In genomic region chr4:108315699-108316098, GRCh38 we compare ENCODE assay signal across 14 cellular contexts.
DNase-seq lines count a peak whose midpoint lies in the region; ATAC-seq and TF ChIP-seq lines count a peak whose summit lies in the region.
"Had no signal": no experiment of that assay in that cellular context is flagged by ENCODE, and none has a peak within 500 bp of the region (broad histone marks: within the 10 kb centered on the region; RNA-seq: fewer than 3 reads in every experiment).

No MANE protein-coding gene starts in this region.

- no peaks in the 10 kb centered on the region for H3K79me2 ChIP-seq in DND-41 (ENCODE audit: insufficient read depth, low read length)

- CTCF ChIA-PET in activated CD8-positive, alpha-beta T cell treated with anti-CD3 and anti-CD28 coated beads, Interleukin-2, amount 10 ng/mL, durations not matched to agents 7 days and 5 days (lab: Charles Lee) = interaction anchor here (1.2 kb wide), 1 partner anchor 10 kb away, joined by 4 read pairs; no protein-coding TSS in a partner anchor

- no peaks in the 10 kb centered on the region for H4K20me1 ChIP-seq in DND-41 (ENCODE audit: insufficient read depth, low read length)

- POLR2A ChIA-PET in activated CD8-positive, alpha-beta T cell treated with anti-CD3 and anti-CD28 coated beads, Interleukin-2, amount 10 ng/mL, durations not matched to agents 7 days and 5 days (lab: Charles Lee) = no interaction called here
- POLR2A ChIA-PET in naive thymus-derived CD8-positive, alpha-beta T cell (lab: Charles Lee) = interaction anchor here (1.1 kb wide), 1 partner anchor 147 kb away, joined by 3 read pairs; the partner anchor contains the start of gene LEF1

- ATAC-seq in activated T-cell treated with anti-CD3 and anti-CD28 coated beads, Interleukin-2, amount 50 U/mL, for 72 hours (replicated peaks in 1 of 2) = no peak
- no peak for ATAC-seq in DND-41 (ENCODE audit: insufficient read depth, low read depth)
- no peak for ATAC-seq in activated CD8-positive, alpha-beta T cell treated with anti-CD3 and anti-CD28 coated beads, Interleukin-2, amount 10 ng/mL, durations not matched to agents 7 days and 5 days
- no peak for ATAC-seq in naive thymus-derived CD8-positive, alpha-beta T cell
- ATAC-seq in left lobe of liver = no peak

- no peaks in the 10 kb centered on the region for H3K36me3 ChIP-seq in DND-41 (ENCODE audit: insufficient read depth, low read length)

- no peaks in the 10 kb centered on the region for H3K36me3 Mint-ChIP-seq in activated T-cell treated with anti-CD3 and anti-CD28 coated beads, Interleukin-2, amount 50 U/mL, for 72 hours (ENCODE audit: insufficient read depth in 2 of 2)
- no peaks in the 10 kb centered on the region for H3K36me3 Mint-ChIP-seq in activated CD8-positive, alpha-beta T cell treated with anti-CD3 and anti-CD28 coated beads, Interleukin-2, amount 10 ng/mL, durations not matched to agents 7 days and 5 days (ENCODE audit: low read depth)
- H3K36me3 Mint-ChIP-seq in naive thymus-derived CD8-positive, alpha-beta T cell = peaks cover 0 to 6% (median 4%) of the 10 kb centered on the region in 3 donors
- H3K36me3 Mint-ChIP-seq in type B pancreatic cell = no peaks in the 10 kb centered on the region

- H3K4me1 ChIP-seq in DND-41 (ENCODE audit: insufficient read depth, low read length) = peaks cover 26% of the 10 kb centered on the region

- no peaks in the 10 kb centered on the region for H3K27me3 ChIP-seq in DND-41 (ENCODE audit: insufficient read depth, low read length, poor library complexity)

- H3K27me3 Mint-ChIP-seq in activated T-cell treated with anti-CD3 and anti-CD28 coated beads, Interleukin-2, amount 50 U/mL, for 72 hours (ENCODE audit: low read depth) = peaks cover 9% of the 10 kb centered on the region
- peaks cover 10% of the 10 kb centered on the region for H3K27me3 Mint-ChIP-seq in activated CD8-positive, alpha-beta T cell treated with anti-CD3 and anti-CD28 coated beads, Interleukin-2, amount 10 ng/mL, durations not matched to agents 7 days and 5 days (ENCODE audit: low read depth)
- no peaks in the 10 kb centered on the region for H3K27me3 Mint-ChIP-seq in naive thymus-derived CD8-positive, alpha-beta T cell
- peaks cover 16% of the 10 kb centered on the region for H3K27me3 Mint-ChIP-seq in type B pancreatic cell

- peaks cover under 1% of the 10 kb centered on the region for H3K9me3 ChIP-seq in DND-41 (ENCODE audit: insufficient read depth, low read length, severe bottlenecking)

- TF ChIP-seq CTCF in DND-41 (IDR thresholded peaks at IDR 0.05; ENCODE audit: borderline replicate concordance, extremely low read depth, low read length, poor library complexity, severe bottlenecking) (no peak), type B pancreatic cell (conservative IDR thresholded peaks at IDR 0.05) (no peak)

- H3K4me2 ChIP-seq in DND-41 (ENCODE audit: insufficient read depth, low read length) = no peak overlapping the region

- H3K4me3 Mint-ChIP-seq in activated T-cell treated with anti-CD3 and anti-CD28 coated beads, Interleukin-2, amount 50 U/mL, for 72 hours = peak overlapping the region; percentile 26 to 58
- peak overlapping the region; percentile 54 for H3K4me3 Mint-ChIP-seq in activated CD8-positive, alpha-beta T cell treated with anti-CD3 and anti-CD28 coated beads, Interleukin-2, amount 10 ng/mL, durations not matched to agents 7 days and 5 days
- peak overlapping the region; percentile 55 to 82 (median 78) for H3K4me3 Mint-ChIP-seq in naive thymus-derived CD8-positive, alpha-beta T cell
- H3K4me3 Mint-ChIP-seq in type B pancreatic cell = no peak overlapping the region

- H3K27ac Mint-ChIP-seq in activated T-cell treated with anti-CD3 and anti-CD28 coated beads, Interleukin-2, amount 50 U/mL, for 72 hours = no peak overlapping the region
- H3K27ac Mint-ChIP-seq in activated CD8-positive, alpha-beta T cell treated with anti-CD3 and anti-CD28 coated beads, Interleukin-2, amount 10 ng/mL, durations not matched to agents 7 days and 5 days = peak overlapping the region; percentile 43
- peak overlapping the region in 6 of 10 donors; percentile 14 to 70 (median 38) for H3K27ac Mint-ChIP-seq in naive thymus-derived CD8-positive, alpha-beta T cell
- H3K27ac Mint-ChIP-seq in type B pancreatic cell = no peak overlapping the region

- no peaks in the 10 kb centered on the region for H3K9me3 Mint-ChIP-seq in activated T-cell treated with anti-CD3 and anti-CD28 coated beads, Interleukin-2, amount 50 U/mL, for 72 hours
- H3K9me3 Mint-ChIP-seq in activated CD8-positive, alpha-beta T cell treated with anti-CD3 and anti-CD28 coated beads, Interleukin-2, amount 10 ng/mL, durations not matched to agents 7 days and 5 days (ENCODE audit: insufficient read depth) = no peaks in the 10 kb centered on the region
- no peaks in the 10 kb centered on the region for H3K9me3 Mint-ChIP-seq in naive thymus-derived CD8-positive, alpha-beta T cell
- H3K9me3 Mint-ChIP-seq in type B pancreatic cell = peaks cover 12% of the 10 kb centered on the region

- H3K9ac ChIP-seq in DND-41 (ENCODE audit: low read depth, low read length) = no peak overlapping the region

- H2AFZ ChIP-seq in DND-41 (ENCODE audit: low read depth, low read length) = no peak overlapping the region

- no peak overlapping the region for H3K4me3 ChIP-seq in DND-41 (ENCODE audit: low read depth in 1 of 2, low read length in 2 of 2)

- peak overlapping the region; percentile 23; the same call in 1 of the 2 replicates for H3K27ac ChIP-seq in DND-41 (ENCODE audit: low read length)

- peaks cover 44% of the 10 kb centered on the region for H3K4me1 Mint-ChIP-seq in activated T-cell treated with anti-CD3 and anti-CD28 coated beads, Interleukin-2, amount 50 U/mL, for 72 hours (ENCODE audit: low read depth)
- H3K4me1 Mint-ChIP-seq in activated CD8-positive, alpha-beta T cell treated with anti-CD3 and anti-CD28 coated beads, Interleukin-2, amount 10 ng/mL, durations not matched to agents 7 days and 5 days (ENCODE audit: low read depth) = peaks cover 25% of the 10 kb centered on the region
- peaks cover 29 to 61% (median 47%) of the 10 kb centered on the region in 4 donors for H3K4me1 Mint-ChIP-seq in naive thymus-derived CD8-positive, alpha-beta T cell
- peaks cover 3% of the 10 kb centered on the region for H3K4me1 Mint-ChIP-seq in type B pancreatic cell (ENCODE audit: unreplicated experiment)

- no peak for DNase-seq in activated T-cell treated with anti-CD3 and anti-CD28 coated beads, Interleukin-2, amount 50 U/mL, for 72 hours
- no peak for DNase-seq in activated T-cell treated with anti-CD3 and anti-CD28 coated beads, Interleukin-2, amount 50 U/mL, for 1 hour
- DNase-seq in DND-41 (no peak), COR-L47 (lab: John Stamatoyannopoulos, UW) (no peak), type B pancreatic cell (ENCODE audit: extremely low spot score, unreplicated experiment) (no peak), left lobe of liver (ENCODE audit: low spot score) (no peak)
- no peak for DNase-seq in activated CD8-positive, alpha-beta T cell treated with anti-CD3 and anti-CD28 coated beads, Interleukin-2, amount 10 ng/mL, durations not matched to agents 7 days and 5 days
- no peak for DNase-seq in naive thymus-derived CD8-positive, alpha-beta T cell
- DNase-seq: ACHN, DMS 273 treated with DMSO at 0.1 percent for 48 hours, KG1, NCI-H1417 treated with DMSO at 0.1 percent for 48 hours, NCI-H2029 treated with DMSO at 0.1 percent for 48 hours, SHP77 had no signal

Comparison
In these comparisons a context has a peak if more than half of its experiments do, and no peak if none do; other contexts are left out.
1. H3K27ac Mint-ChIP-seq: peak in activated CD8-positive, alpha-beta T cell treated with anti-CD3 and anti-CD28 coated beads, Interleukin-2, amount 10 ng/mL, durations not matched to agents 7 days and 5 days (single experiment) and naive thymus-derived CD8-positive, alpha-beta T cell (6 of 10); none in activated T-cell treated with anti-CD3 and anti-CD28 coated beads, Interleukin-2, amount 50 U/mL, for 72 hours (single experiment) and type B pancreatic cell (single experiment).